Comparison of ENCODE assay signal across 24 cellular contexts in genomic region chr11:87325490-87325872, GRCh38.
DNase-seq lines count a peak whose midpoint lies in the region; ATAC-seq and TF ChIP-seq lines count a peak whose summit lies in the region.
"Had no signal": no experiment of that assay in that cellular context is flagged by ENCODE, and none has a peak within 500 bp of the region (broad histone marks: within the 10 kb centered on the region; RNA-seq: fewer than 3 reads in every experiment).

No MANE protein-coding gene starts in this region.

- H3K4me2 ChIP-seq in SK-N-SH, result no peak overlapping the region
- H3K4me2 ChIP-seq in mesenchymal stem cell (ENCODE audit: low read length, poor library complexity, severe bottlenecking), result no peak overlapping the region
- H3K4me2 ChIP-seq: BLaER1, KMS-11 had no signal

- DNase-seq in SK-N-SH, result peak; percentile 30
- peak; percentile 33 for DNase-seq in mesenchymal stem cell
- no peak for DNase-seq in central memory CD4-positive, alpha-beta T cell
- no peak for DNase-seq in SIG-M5 treated with dmso at 0.1 percent for 504 hours (lab: John Stamatoyannopoulos, UW; ENCODE audit: unreplicated experiment)
- DNase-seq: CD4-positive, CD25-positive, alpha-beta regulatory T cell; DMS153; DND-41; GM23248; H7; NCI-H1048; NCI-H1417; NCI-H1694; NCI-H2029 treated with DMSO at 0.1 percent for 48 hours; NCI-H446 treated with DMSO at 0.1 percent for 48 hours; NCI-H526 treated with DMSO at 0.1 percent for 48 hours; Right ventricle myocardium superior; RPMI8226 had no signal

- H3K4me3 ChIP-seq in SK-N-SH (ENCODE audit: low read depth in 2 of 2, low read length in 1 of 2) (no peak overlapping the region), mesenchymal stem cell (ENCODE audit: insufficient read depth in 1 of 2, low read depth in 1 of 2, low read length in 2 of 2) (no peak overlapping the region)
- H3K4me3 ChIP-seq: BLaER1, GM23248, SK-N-MC had no signal

- H3K9me3 ChIP-seq in SK-N-SH (no peaks in the 10 kb centered on the region), mesenchymal stem cell (ENCODE audit: control insufficient read depth, low read length) (no peaks in the 10 kb centered on the region)
- H3K9me3 ChIP-seq: BLaER1 had no signal

- ATAC-seq in SK-N-SH treated with all-trans-retinoic acid at 6 μM for 48 hours (no peak), HG03571 (IDR thresholded peaks at IDR 0.05; ENCODE audit: unreplicated experiment) (no peak)

- H3K23ac ChIP-seq in mesenchymal stem cell (ENCODE audit: low read length in 2 of 2), result no peak overlapping the region

- no peak overlapping the region for H2BK15ac ChIP-seq in mesenchymal stem cell (ENCODE audit: low read depth, poor library complexity, severe bottlenecking)

- POLR2A ChIA-PET in SK-N-SH (lab: Yijun Ruan, JAX), result no interaction called here

- H3F3A ChIP-seq in SK-N-SH (replicated peaks; ENCODE audit: insufficient read depth), result no peaks in the 10 kb centered on the region

- peaks cover 3 to 11% of the 10 kb centered on the region in 2 experiments for H3K36me3 ChIP-seq in SK-N-SH (replicated peaks in 1 of 2; ENCODE audit: control insufficient read depth in 1 of 2, insufficient read depth in 2 of 2, low read length in 1 of 2)
- peaks cover 0 to 53% of the 10 kb centered on the region in 2 experiments for H3K36me3 ChIP-seq in mesenchymal stem cell (ENCODE audit: control insufficient read depth in 1 of 2, insufficient read depth in 2 of 2, low read depth in 1 of 2, low read length in 2 of 2)

- H3K9ac ChIP-seq in SK-N-SH (no peak overlapping the region), mesenchymal stem cell (ENCODE audit: low read length) (no peak overlapping the region)
- H3K9ac ChIP-seq: BLaER1, GM23248, KMS-11 had no signal

- no peak overlapping the region for H2BK5ac ChIP-seq in mesenchymal stem cell (ENCODE audit: low read depth, low read length, poor library complexity, severe bottlenecking)

- H3K18ac ChIP-seq in mesenchymal stem cell (ENCODE audit: low read depth in 1 of 2, low read length in 2 of 2), result no peak overlapping the region

- H4K20me1 ChIP-seq in SK-N-SH (ENCODE audit: insufficient read depth), result no peaks in the 10 kb centered on the region
- H4K20me1 ChIP-seq: BLaER1 had no signal

- H3K4me1 ChIP-seq in SK-N-SH (ENCODE audit: control insufficient read depth in 1 of 2, insufficient read depth in 2 of 2, low read depth in 1 of 2, low read length in 1 of 2) (peaks cover 5 to 10% of the 10 kb centered on the region in 2 experiments; a peak in 3 of 4 replicates), mesenchymal stem cell (ENCODE audit: control insufficient read depth, insufficient read depth, low read depth, low read length) (no peaks in the 10 kb centered on the region)
- H3K4me1 ChIP-seq: BLaER1 had no signal

- H3K9me2 ChIP-seq in SK-N-SH, result no peaks in the 10 kb centered on the region

- TF ChIP-seq RAD21 in SK-N-SH (IDR thresholded peaks at IDR 0.05; ENCODE audit: low read length), result no peak

- no peaks in the 10 kb centered on the region for H3K79me1 ChIP-seq in mesenchymal stem cell (replicated peaks; ENCODE audit: low read length, poor library complexity, severe bottlenecking)

- no peak overlapping the region for H4K8ac ChIP-seq in mesenchymal stem cell (ENCODE audit: low read length)

- no peak for TF ChIP-seq CTCF in SK-N-SH (IDR thresholded peaks at IDR 0.05)
- TF ChIP-seq CTCF in VCaP (conservative IDR thresholded peaks at IDR 0.05), result no peak

- 59% methylated on average over 3 of the region's 3 CpGs for WGBS in SK-N-SH (ENCODE audit: low lambda C conversion rate)
- WGBS in mesenchymal stem cell, result 52% methylated on average over 2 of the region's 3 CpGs

- H2BK12ac ChIP-seq in mesenchymal stem cell (ENCODE audit: low read length in 2 of 2), result no peak overlapping the region

- no peak overlapping the region for H2AK5ac ChIP-seq in mesenchymal stem cell (ENCODE audit: low read length, severe bottlenecking)

- H3K27ac ChIP-seq in SK-N-SH (ENCODE audit: low read depth in 2 of 2, low read length in 1 of 2) (peak overlapping the region in 1 of 2 experiments; percentile 24; a peak in 1 of 4 replicates), VCaP (peak overlapping the region; percentile 32), mesenchymal stem cell (ENCODE audit: low read length, poor library complexity, severe bottlenecking) (no peak overlapping the region)
- H3K27ac ChIP-seq: BLaER1, GM23248, HL-60, KMS-11, SK-N-MC had no signal

- H4K91ac ChIP-seq in mesenchymal stem cell (ENCODE audit: low read length), result no peak overlapping the region

- H3K79me2 ChIP-seq in SK-N-SH (ENCODE audit: insufficient read depth), result no peaks in the 10 kb centered on the region

- H3K27me3 ChIP-seq in SK-N-SH (ENCODE audit: insufficient read depth), result no peaks in the 10 kb centered on the region
- no peaks in the 10 kb centered on the region for H3K27me3 ChIP-seq in mesenchymal stem cell (ENCODE audit: control insufficient read depth in 1 of 2, insufficient read depth in 1 of 2, low read length in 2 of 2)
- H3K27me3 ChIP-seq: BLaER1 had no signal

- H2BK120ac ChIP-seq in mesenchymal stem cell (ENCODE audit: low read depth, low read length), result no peak overlapping the region

- peak in 1 of 2 experiments; percentile 42; a peak in 1 of 4 replicates for TF ChIP-seq EP300 in SK-N-SH (IDR thresholded peaks at IDR 0.05; ENCODE audit: borderline replicate concordance in 1 of 2, low read depth in 1 of 2, low read length in 1 of 2)

- H3K14ac ChIP-seq in mesenchymal stem cell (ENCODE audit: low read length in 2 of 2), result no peak overlapping the region

- no peak overlapping the region for H3K4ac ChIP-seq in mesenchymal stem cell (ENCODE audit: low read depth in 1 of 2, low read length in 2 of 2)

- no peak overlapping the region for H2AFZ ChIP-seq in SK-N-SH (ENCODE audit: low read depth)
- H2AFZ ChIP-seq in mesenchymal stem cell (ENCODE audit: low read depth, low read length), result no peak overlapping the region
- H2AFZ ChIP-seq: GM23248 had no signal

- CTCF ChIA-PET in SK-N-SH (lab: Yijun Ruan, JAX), result interaction anchor here (1.2 to 1.7 kb wide), 4 partner anchors 10 to 386 kb away, joined by 4 read pairs; no protein-coding TSS in a partner anchor

TF ChIP-seq in SK-N-SH, 30 proteins besides CTCF, POLR2A, EP300 and RAD21:
- no peak for TF ChIP-seq FOXJ3 (CRISPR knock-in tag; IDR thresholded peaks at IDR 0.05)
- TF ChIP-seq GATA2 (CRISPR knock-in tag; IDR thresholded peaks at IDR 0.05), result peak; percentile 82

TF ChIP-seq in SK-N-SH treated with all-trans-retinoic acid at 6 μM for 48 hours, 23 proteins besides CTCF, POLR2A, EP300 and RAD21 (continues in another document):
- TF ChIP-seq ARNTL (CRISPR knock-in tag; IDR thresholded peaks at IDR 0.05; ENCODE audit: borderline replicate concordance, low read depth) (no peak), RARB (CRISPR knock-in tag; IDR thresholded peaks at IDR 0.05) (no peak), ZC3H10 (CRISPR knock-in tag; IDR thresholded peaks at IDR 0.05) (no peak), OSR1 (CRISPR knock-in tag; IDR thresholded peaks at IDR 0.05) (no peak), SNAI2 (CRISPR knock-in tag; IDR thresholded peaks at IDR 0.05) (no peak), TCF4 (CRISPR knock-in tag; IDR thresholded peaks at IDR 0.05; ENCODE audit: borderline replicate concordance) (no peak), ZNF70 (CRISPR knock-in tag; IDR thresholded peaks at IDR 0.05) (no peak), ZNF8 (CRISPR knock-in tag; IDR thresholded peaks at IDR 0.05) (no peak), ESRRG (CRISPR knock-in tag; IDR thresholded peaks at IDR 0.05) (no peak), ISL1 (CRISPR knock-in tag; IDR thresholded peaks at IDR 0.05) (no peak), TSHZ2 (CRISPR knock-in tag; IDR thresholded peaks at IDR 0.05) (no peak), GLIS3 (CRISPR knock-in tag; IDR thresholded peaks at IDR 0.05) (no peak)
- TF ChIP-seq, protein P1, sequence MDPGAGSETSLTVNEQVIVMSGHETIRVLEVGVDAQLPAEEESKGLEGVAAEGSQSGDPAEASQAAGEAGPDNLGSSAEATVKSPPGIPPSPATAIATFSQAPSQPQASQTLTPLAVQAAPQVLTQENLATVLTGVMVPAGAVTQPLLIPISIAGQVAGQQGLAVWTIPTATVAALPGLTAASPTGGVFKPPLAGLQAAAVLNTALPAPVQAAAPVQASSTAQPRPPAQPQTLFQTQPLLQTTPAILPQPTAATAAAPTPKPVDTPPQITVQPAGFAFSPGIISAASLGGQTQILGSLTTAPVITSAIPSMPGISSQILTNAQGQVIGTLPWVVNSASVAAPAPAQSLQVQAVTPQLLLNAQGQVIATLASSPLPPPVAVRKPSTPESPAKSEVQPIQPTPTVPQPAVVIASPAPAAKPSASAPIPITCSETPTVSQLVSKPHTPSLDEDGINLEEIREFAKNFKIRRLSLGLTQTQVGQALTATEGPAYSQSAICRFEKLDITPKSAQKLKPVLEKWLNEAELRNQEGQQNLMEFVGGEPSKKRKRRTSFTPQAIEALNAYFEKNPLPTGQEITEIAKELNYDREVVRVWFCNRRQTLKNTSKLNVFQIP (CRISPR knock-in tag; IDR thresholded peaks at IDR 0.05; ENCODE audit: borderline replicate concordance, low read depth), result no peak

Comparison
In these comparisons a context has a peak if more than half of its experiments do, and no peak if none do; other contexts are left out.
1. DNase-seq: peak in SK-N-SH (single experiment) and mesenchymal stem cell (single experiment); none in central memory CD4-positive, alpha-beta T cell (single experiment) and SIG-M5 treated with dmso at 0.1 percent for 504 hours (single experiment).